In the genomic region with DNA sequence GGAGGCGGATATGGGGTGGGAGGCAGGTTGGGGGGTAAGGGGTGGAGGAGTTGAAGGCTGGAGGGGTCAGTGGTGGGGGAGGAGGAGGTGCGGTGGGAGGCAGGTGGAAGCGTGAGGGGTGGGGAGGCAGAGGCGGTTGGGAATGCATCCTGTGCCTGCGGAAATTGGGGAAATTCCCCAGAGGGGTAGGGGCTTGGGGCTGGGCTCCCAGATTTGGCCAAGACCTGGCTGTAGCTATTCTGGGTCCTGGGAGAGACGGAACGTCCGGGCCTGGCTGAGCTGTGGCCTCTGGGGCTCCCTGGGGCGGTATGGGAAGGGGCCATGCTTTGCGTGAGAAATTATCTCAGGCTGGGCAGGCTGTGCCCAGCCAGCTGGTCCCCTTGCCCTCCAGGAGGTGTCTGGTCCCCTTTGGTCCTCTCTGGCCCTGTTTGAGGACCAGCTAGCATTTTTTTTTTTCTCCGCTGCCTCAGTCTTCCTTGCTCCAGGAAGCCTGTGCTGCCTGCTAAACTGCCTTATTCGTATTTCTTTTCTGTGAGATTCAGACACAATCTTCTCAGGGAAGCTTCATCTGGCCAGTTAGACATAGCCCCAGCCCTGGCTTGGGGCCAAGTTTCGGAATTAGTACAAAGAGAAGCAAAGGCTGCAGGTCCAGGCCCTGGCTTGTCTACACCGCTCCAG, we compare ENCODE assay signal across 1 cellular context.
A peak's percentile ranks its signal among the peaks of the same experiment; 100 is the strongest.
TF ChIP-seq lines count a peak whose summit lies in the region.

No MANE protein-coding gene starts in this region.

TF ChIP-seq in H1, 55 proteins besides CTCF, POLR2A, EP300 and RAD21:
- TF ChIP-seq SP2 (IDR thresholded peaks at IDR 0.05; ENCODE audit: low read length) (no peak), YY1 (IDR thresholded peaks at IDR 0.05; ENCODE audit: low read depth, low read length) (no peak), SUZ12 (IDR thresholded peaks at IDR 0.05; ENCODE audit: low read length) (no peak), RXRA (IDR thresholded peaks at IDR 0.05; ENCODE audit: insufficient read depth, low read depth, low read length) (no peak), SP1 (IDR thresholded peaks at IDR 0.05; ENCODE audit: low read depth, low read length) (0 out of 2 replicates have a peak, but pooled peaks have one; percentile 11)
TF ChIP-seq in H1: peak in this region for 1.
